In the genomic region with DNA sequence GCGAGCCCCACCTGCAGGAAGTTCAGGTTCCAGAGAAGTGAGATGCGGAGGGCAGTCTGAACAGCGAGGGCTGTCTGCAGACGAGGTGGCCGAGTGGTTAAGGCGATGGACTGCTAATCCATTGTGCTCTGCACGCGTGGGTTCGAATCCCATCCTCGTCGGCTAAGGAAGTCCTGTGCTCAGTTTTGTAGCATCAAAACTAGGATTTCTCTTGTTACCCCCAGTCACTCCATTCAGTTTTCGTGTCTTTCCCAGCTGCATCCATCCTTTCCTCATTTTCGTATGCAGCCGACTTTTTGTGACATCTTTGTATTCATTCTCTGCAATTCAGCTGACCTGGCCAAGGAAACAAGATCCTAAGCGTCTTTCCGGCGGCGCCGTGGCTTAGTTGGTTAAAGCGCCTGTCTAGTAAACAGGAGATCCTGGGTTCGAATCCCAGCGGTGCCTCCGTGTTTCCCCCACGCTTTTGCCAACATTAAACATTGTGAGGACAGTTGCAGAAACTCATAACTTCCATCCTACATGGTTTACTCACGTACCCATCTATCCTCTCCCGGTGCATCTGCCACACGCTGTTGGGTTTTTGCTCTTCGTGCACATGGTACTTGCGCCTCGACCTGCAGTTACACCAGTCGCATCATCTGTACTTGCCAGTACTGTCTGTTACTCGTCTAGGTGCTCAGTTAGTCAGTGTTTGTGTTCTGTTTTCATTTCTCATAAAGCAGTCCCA, we compare ENCODE assay signal across 8 cellular contexts. TPM values are rescaled to one million over a fixed set of nuclear protein-coding genes. Genes with fewer than 3 reads are reported as not detected.
DNase-seq lines count a peak whose midpoint lies in the region; ATAC-seq, FAIRE-seq and TF ChIP-seq lines count a peak whose summit lies in the region.

No MANE protein-coding gene starts in this region.

- H3K9ac ChIP-seq in smooth muscle cell (ENCODE audit: low read depth) = no peak overlapping the region

- H3K4me2 ChIP-seq in smooth muscle cell = peak overlapping the region; percentile 88

- H3F3A ChIP-seq in smooth muscle cell (ENCODE audit: low read depth) = peaks cover 17% of the 10 kb centered on the region

- DNase-seq in GDM1 (lab: John Stamatoyannopoulos, UW) (peak; percentile 91), NCI-H2196 treated with DMSO at 0.1 percent for 48 hours (lab: John Stamatoyannopoulos, UW; ENCODE audit: unreplicated experiment) (peak; percentile 64), WERI-Rb-1 (peak; percentile 95), cardiac fibroblast (ENCODE audit: low read depth in 2 of 2) (peak; percentile 97 to 98), smooth muscle cell (lab: John Stamatoyannopoulos, UW; ENCODE audit: unreplicated experiment) (peak; percentile 88)

- H3K4me1 ChIP-seq in smooth muscle cell (ENCODE audit: low read depth) = peaks cover 12% of the 10 kb centered on the region

- FAIRE-seq in islet of Langerhans (lab: Jason Lieb, UNC) = peak; percentile 82

- H2AFZ ChIP-seq in smooth muscle cell (ENCODE audit: low read depth) = peak overlapping the region; percentile 99

- H3K9me3 ChIP-seq in WERI-Rb-1 (ENCODE audit: severe bottlenecking) (no peaks in the 10 kb centered on the region), smooth muscle cell (replicated peaks; ENCODE audit: low read depth) (no peaks in the 10 kb centered on the region)

- H3K27me3 ChIP-seq in WERI-Rb-1 (ENCODE audit: insufficient read depth, low read depth, severe bottlenecking) (no peaks in the 10 kb centered on the region), smooth muscle cell (ENCODE audit: low read depth) (no peaks in the 10 kb centered on the region)

- ATAC-seq in HG03039 (IDR thresholded peaks at IDR 0.05; ENCODE audit: unreplicated experiment) (peak; percentile 10), GM19023 (IDR thresholded peaks at IDR 0.05; ENCODE audit: unreplicated experiment) (no peak)

- H3K36me3 ChIP-seq in WERI-Rb-1 (no peaks in the 10 kb centered on the region), smooth muscle cell (ENCODE audit: low read depth) (no peaks in the 10 kb centered on the region)

- H3K4me3 ChIP-seq in WERI-Rb-1 (ENCODE audit: low read depth, low read length) (peak overlapping the region; percentile 98), cardiac fibroblast (replicated peaks in 1 of 2; ENCODE audit: low read depth in 2 of 2, low read length in 2 of 2) (peak overlapping the region; percentile 83 to 88), smooth muscle cell (peak overlapping the region; percentile 75)

- H3K79me2 ChIP-seq in smooth muscle cell (ENCODE audit: low read depth) = no peaks in the 10 kb centered on the region

- peak; percentile 48; the same call in 1 of the 2 replicates for TF ChIP-seq CTCF in WERI-Rb-1 (IDR thresholded peaks at IDR 0.05; ENCODE audit: low read depth, low read length)
- peak; percentile 36 for TF ChIP-seq CTCF in cardiac fibroblast (IDR thresholded peaks at IDR 0.05; ENCODE audit: low read depth, low read length)
- TF ChIP-seq CTCF in smooth muscle cell (IDR thresholded peaks at IDR 0.05; ENCODE audit: borderline replicate concordance, insufficient read depth, poor library complexity, severe bottlenecking) = no peak

- H4K20me1 ChIP-seq in smooth muscle cell (ENCODE audit: low read depth) = peaks cover 19% of the 10 kb centered on the region

- H3K27ac ChIP-seq in WERI-Rb-1 (peak overlapping the region; percentile 85), smooth muscle cell (ENCODE audit: low read depth) (peak overlapping the region; percentile 55)

- WGBS in smooth muscle cell (ENCODE audit: low lambda C conversion rate) = under 1% methylated on average over 32 of the region's 32 CpGs

RNA-seq across cellular contexts. Expression of a gene that starts 3.0 kb away (rescaled TPM):
- 1.8 and 6.3 TPM in 2 replicates for total RNA-seq in smooth muscle cell
- polyA plus RNA-seq in smooth muscle cell = 3.2 and 3.9 TPM in 2 replicates

RNA-seq across cellular contexts. Expression of a gene that starts 10.8 kb away (rescaled TPM):
- total RNA-seq in smooth muscle cell = 66.7 and 88.4 TPM in 2 replicates
- 36.0 and 36.5 TPM in 2 replicates for polyA plus RNA-seq in smooth muscle cell

RNA-seq across cellular contexts. Expression of a gene that starts 23.4 kb away (rescaled TPM):
- total RNA-seq in smooth muscle cell = 10.5 and 16.6 TPM in 2 replicates
- polyA plus RNA-seq in smooth muscle cell = 31.7 and 33.5 TPM in 2 replicates

RNA-seq across cellular contexts. Expression of a gene that starts 24.2 kb away (rescaled TPM):
- 5.7 and 8.1 TPM in 2 replicates for total RNA-seq in smooth muscle cell
- polyA plus RNA-seq in smooth muscle cell = 20.1 and 28.9 TPM in 2 replicates

RNA-seq across cellular contexts. Expression of a gene that starts 34.7 kb away (rescaled TPM):
- 25.8 and 29.0 TPM in 2 replicates for total RNA-seq in smooth muscle cell
- 55.2 and 85.9 TPM in 2 replicates for polyA plus RNA-seq in smooth muscle cell
